Comparison of ENCODE assay signal across 19 cellular contexts in genomic region chr3:114698355-114699105, GRCh38.
"Had no signal": no experiment of that assay in that cellular context is flagged by ENCODE, and none has a peak within 500 bp of the region (broad histone marks: within the 10 kb centered on the region; RNA-seq: fewer than 3 reads in every experiment).

No MANE protein-coding gene starts in this region.

- H3K27me3 Mint-ChIP-seq: central memory CD8-positive, alpha-beta T cell; natural killer cell treated with Interleukin-12 subunit alpha and Interleukin-12 subunit beta and Interleukin-15 and Interleukin-18, amount 100 ng/mL, for 72 hours; stimulated activated naive CD8-positive, alpha-beta T cell treated with anti-CD3 and anti-CD28 coated beads, Interleukin-15, Interleukin-2, amounts not matched to agents 100 ng/mL and 50 ng/mL, for 24 hours had no signal

- H3K27ac Mint-ChIP-seq: activated T-helper 1 cell treated with anti-CD3 and anti-CD28 coated beads, Interleukin-12 subunit alpha, Interleukin-12 subunit beta, Interleukin-2, Interleukin-4 antibody, amounts not matched to agents 30 ng/mL and 10 ng/mL and 1 ng/mL, durations not matched to agents 14 hours and 24 hours and 36 hours; natural killer cell treated with Interleukin-12 subunit alpha and Interleukin-12 subunit beta and Interleukin-15 and Interleukin-18, amount 100 ng/mL, for 72 hours; stimulated activated naive CD8-positive, alpha-beta T cell treated with anti-CD3 and anti-CD28 coated beads, Interleukin-15, Interleukin-2, amounts not matched to agents 100 ng/mL and 50 ng/mL, for 24 hours had no signal

- ATAC-seq: natural killer cell treated with Interleukin-12 subunit alpha and Interleukin-12 subunit beta and Interleukin-15 and Interleukin-18, amount 100 ng/mL, for 72 hours had no signal

- H3K9me3 Mint-ChIP-seq: activated T-helper 1 cell treated with anti-CD3 and anti-CD28 coated beads, Interleukin-12 subunit alpha, Interleukin-12 subunit beta, Interleukin-2, Interleukin-4 antibody, amounts not matched to agents 30 ng/mL and 10 ng/mL and 1 ng/mL, durations not matched to agents 14 hours and 24 hours and 36 hours; central memory CD8-positive, alpha-beta T cell; natural killer cell treated with Interleukin-12 subunit alpha and Interleukin-12 subunit beta and Interleukin-15 and Interleukin-18, amount 100 ng/mL, for 72 hours; stimulated activated naive CD8-positive, alpha-beta T cell treated with anti-CD3 and anti-CD28 coated beads, Interleukin-15, Interleukin-2, amounts not matched to agents 100 ng/mL and 50 ng/mL, for 24 hours had no signal

- H3K9me3 ChIP-seq: suprapubic skin had no signal

- H3K27ac ChIP-seq: brain microvascular endothelial cell, coronary artery, skin epidermis, suprapubic skin had no signal

- H3K4me3 Mint-ChIP-seq: activated T-helper 1 cell treated with anti-CD3 and anti-CD28 coated beads, Interleukin-12 subunit alpha, Interleukin-12 subunit beta, Interleukin-2, Interleukin-4 antibody, amounts not matched to agents 30 ng/mL and 10 ng/mL and 1 ng/mL, durations not matched to agents 14 hours and 24 hours and 36 hours; central memory CD8-positive, alpha-beta T cell; natural killer cell treated with Interleukin-12 subunit alpha and Interleukin-12 subunit beta and Interleukin-15 and Interleukin-18, amount 100 ng/mL, for 72 hours; stimulated activated naive CD8-positive, alpha-beta T cell treated with anti-CD3 and anti-CD28 coated beads, Interleukin-15, Interleukin-2, amounts not matched to agents 100 ng/mL and 50 ng/mL, for 24 hours had no signal

- H3K4me3 ChIP-seq: coronary artery, skin epidermis, suprapubic skin had no signal

- H3K36me3 Mint-ChIP-seq: natural killer cell treated with Interleukin-12 subunit alpha and Interleukin-12 subunit beta and Interleukin-15 and Interleukin-18, amount 100 ng/mL, for 72 hours had no signal

- H3K4me1 ChIP-seq: suprapubic skin had no signal

- H3K27me3 ChIP-seq: brain microvascular endothelial cell, suprapubic skin had no signal

- DNase-seq: activated CD4-positive, CD25-positive, alpha-beta regulatory T cell treated with anti-CD3 and anti-CD28 coated beads, Interleukin-2, amount 50 U/mL, for 72 hours; activated naive CD4-positive, alpha-beta T cell; anterior cingulate cortex; brain microvascular endothelial cell; effector CD8-positive, alpha-beta T cell; foreskin melanocyte; head of caudate nucleus; nucleus accumbens; posterior cingulate gyrus; stimulated activated CD4-positive, alpha-beta T cell treated with anti-CD3 and anti-CD28 coated beads, Interleukin-15, amount 100 ng/mL, for 24 hours; stimulated activated CD4-positive, alpha-beta T cell treated with anti-CD3 and anti-CD28 coated beads, Interleukin-4, amount 100 ng/mL, for 1 hour; trophoblast cell had no signal

- H3K36me3 ChIP-seq: brain microvascular endothelial cell, suprapubic skin had no signal
